3 cellular contexts compared by ENCODE assay signal in genomic region chr6:119661078-119661477, GRCh38.
A peak's percentile ranks its signal among the peaks of the same experiment; 100 is the strongest.
TF ChIP-seq lines count a peak whose summit lies in the region.

No MANE protein-coding gene starts in this region.

TF ChIP-seq in A549, 52 proteins besides CTCF, POLR2A, EP300 and RAD21:
- no peak for TF ChIP-seq RCOR1 (IDR thresholded peaks at IDR 0.05; ENCODE audit: low read depth, low read length)
- no peak for TF ChIP-seq HMGXB4 (CRISPR knock-in tag; IDR thresholded peaks at IDR 0.05; ENCODE audit: borderline replicate concordance)
- no peak for TF ChIP-seq JUN (IDR thresholded peaks at IDR 0.05)
- TF ChIP-seq ELK1 (IDR thresholded peaks at IDR 0.05; ENCODE audit: low read depth, low read length), result no peak
- no peak for TF ChIP-seq SMC3 (IDR thresholded peaks at IDR 0.05)
- TF ChIP-seq FOSB (CRISPR knock-in tag; IDR thresholded peaks at IDR 0.05), result no peak
- no peak for TF ChIP-seq CBX8 (IDR thresholded peaks at IDR 0.05)
- TF ChIP-seq CEBPB (IDR thresholded peaks at IDR 0.05), result no peak
- peak; percentile 90 for TF ChIP-seq MAFK (IDR thresholded peaks at IDR 0.05; ENCODE audit: partially characterized antibody)

TF ChIP-seq in GM12878, 131 proteins besides CTCF, POLR2A, EP300 and RAD21 (continued from another document and continues in another):
- TF ChIP-seq USF2 (IDR thresholded peaks at IDR 0.05; ENCODE audit: borderline replicate concordance, low read depth, low read length) (no peak), WRNIP1 (IDR thresholded peaks at IDR 0.05; ENCODE audit: borderline replicate concordance, low read depth, low read length) (no peak), PBX3 (IDR thresholded peaks at IDR 0.05; ENCODE audit: insufficient replicate concordance, low read depth, low read length) (no peak), MLLT1 (IDR thresholded peaks at IDR 0.05) (no peak), IRF3 (IDR thresholded peaks at IDR 0.05) (no peak), ZBED1 (IDR thresholded peaks at IDR 0.05; ENCODE audit: borderline replicate concordance) (no peak), GATAD2B (conservative IDR thresholded peaks at IDR 0.05; ENCODE audit: low read depth) (no peak), MTA2 (IDR thresholded peaks at IDR 0.05; ENCODE audit: low read depth) (no peak), RELA (IDR thresholded peaks at IDR 0.05; ENCODE audit: borderline replicate concordance, partially characterized antibody) (no peak), MAX (IDR thresholded peaks at IDR 0.05; ENCODE audit: low read depth, low read length) (no peak), ZNF384 (IDR thresholded peaks at IDR 0.05; ENCODE audit: borderline replicate concordance, low read depth, low read length) (no peak), DPF2 (IDR thresholded peaks at IDR 0.05) (no peak), SUPT20H (IDR thresholded peaks at IDR 0.05; ENCODE audit: borderline replicate concordance, control insufficient read depth, low read depth, low read length) (no peak), POLR2AphosphoS2 (IDR thresholded peaks at IDR 0.05; ENCODE audit: low read depth, low read length) (no peak), FOS (IDR thresholded peaks at IDR 0.05; ENCODE audit: borderline replicate concordance, extremely low read depth, insufficient read length) (no peak), ZBTB33 (IDR thresholded peaks at IDR 0.05) (no peak), ATF3 (IDR thresholded peaks at IDR 0.05; ENCODE audit: borderline replicate concordance, extremely low read depth, low read depth, low read length) (no peak)

TF ChIP-seq in H1, 55 proteins besides CTCF, POLR2A, EP300 and RAD21:
- TF ChIP-seq NRF1 (IDR thresholded peaks at IDR 0.05; ENCODE audit: low read depth, low read length) (no peak), MAFK (IDR thresholded peaks at IDR 0.05; ENCODE audit: low read depth, low read length) (peak; percentile 88; the same call in 1 of the 2 replicates), CHD7 (IDR thresholded peaks at IDR 0.05; ENCODE audit: insufficient replicate concordance, low read length) (no peak), YY1 (IDR thresholded peaks at IDR 0.05; ENCODE audit: low read depth, low read length) (no peak), SP1 (IDR thresholded peaks at IDR 0.05; ENCODE audit: low read depth, low read length) (no peak)
